In the genomic region with DNA sequence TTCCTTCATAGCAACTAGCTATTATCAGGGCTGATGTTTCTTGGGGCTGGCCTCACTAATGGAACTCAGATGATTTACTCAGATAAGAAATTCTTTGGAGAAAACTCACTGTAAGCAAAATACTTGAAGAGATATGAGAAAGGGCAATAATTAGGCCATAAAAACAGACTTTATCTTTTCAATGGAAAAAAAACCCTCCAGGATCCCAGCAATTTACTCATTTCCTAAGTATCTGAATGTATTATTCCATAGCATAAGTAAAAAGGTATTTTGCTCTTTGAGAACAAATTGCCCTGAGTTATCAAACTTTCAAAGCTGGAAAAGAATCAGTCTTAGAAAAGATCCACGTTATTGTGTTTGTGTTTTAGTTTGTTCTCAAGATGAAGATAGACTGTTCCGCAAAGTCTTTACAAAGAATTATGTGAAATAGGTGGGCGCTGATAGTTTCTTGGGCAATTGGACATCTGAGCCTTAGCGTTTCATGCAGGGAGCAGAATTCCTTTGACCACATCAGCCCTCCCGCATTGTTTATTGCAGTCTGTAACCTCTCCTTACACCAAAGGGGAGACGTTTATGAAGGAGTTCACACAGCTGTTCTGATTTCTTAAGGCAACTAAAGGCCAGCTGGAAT, we compare ENCODE assay signal across 16 cellular contexts. TPM values are rescaled to one million over a fixed set of nuclear protein-coding genes. Genes with fewer than 3 reads are reported as not detected.
DNase-seq lines count a peak whose midpoint lies in the region; ATAC-seq and TF ChIP-seq lines count a peak whose summit lies in the region.
"Had no signal": no experiment of that assay in that cellular context is flagged by ENCODE, and none has a peak within 500 bp of the region (broad histone marks: within the 10 kb centered on the region; RNA-seq: fewer than 3 reads in every experiment).

No MANE protein-coding gene starts in this region.

- H3K27ac ChIP-seq in AG04450 (ENCODE audit: low read depth, low read length) (no peak overlapping the region), neutrophil (peak overlapping the region; percentile 9)
- H3K27ac ChIP-seq: colonic mucosa had no signal

- no peak for ATAC-seq in GM18505 (IDR thresholded peaks at IDR 0.05; ENCODE audit: unreplicated experiment)
- ATAC-seq: natural killer cell treated with Interleukin-12 subunit alpha and Interleukin-12 subunit beta and Interleukin-15 and Interleukin-18, amount 100 ng/mL, for 72 hours had no signal

- H3K4me1 ChIP-seq in neutrophil (ENCODE audit: control insufficient read depth in 1 of 2, insufficient read depth in 1 of 2, low read depth in 1 of 2, low read length in 1 of 2) = no peaks in the 10 kb centered on the region
- H3K4me1 ChIP-seq: colonic mucosa had no signal

- H3K27me3 ChIP-seq in AG04450 (ENCODE audit: control insufficient read depth, insufficient read depth, low read length) (no peaks in the 10 kb centered on the region), neutrophil (no peaks in the 10 kb centered on the region)
- H3K27me3 ChIP-seq: colonic mucosa had no signal

- H3K9me3 ChIP-seq in AG04450 (ENCODE audit: control insufficient read depth, insufficient read depth, low read length) = no peaks in the 10 kb centered on the region
- H3K9me3 ChIP-seq in neutrophil = no peaks in the 10 kb centered on the region
- H3K9me3 ChIP-seq: colonic mucosa had no signal

- H3K36me3 ChIP-seq in neutrophil = peaks cover 41% of the 10 kb centered on the region
- H3K36me3 ChIP-seq: colonic mucosa had no signal

- CTCF ChIA-PET in AG04450 (lab: Charles Lee) = interaction anchor here (2.0 kb wide), 1 partner anchor 468 kb away, joined by 5 read pairs; no protein-coding TSS in a partner anchor

- no peak for TF ChIP-seq POLR2A in GM18505 (IDR thresholded peaks at IDR 0.05; ENCODE audit: borderline replicate concordance, extremely low read depth, insufficient read depth, insufficient read length)

- no peak for TF ChIP-seq CTCF in AG04450 (IDR thresholded peaks at IDR 0.05; ENCODE audit: low read depth, low read length)
- no peak for TF ChIP-seq CTCF in fibroblast of mammary gland (conservative IDR thresholded peaks at IDR 0.05; ENCODE audit: control insufficient read depth, insufficient read depth, low read depth, low read length)
- TF ChIP-seq CTCF in neutrophil (IDR thresholded peaks at IDR 0.05) = no peak

- H3K4me3 ChIP-seq in AG04450 (ENCODE audit: low read depth, low read length) (no peak overlapping the region), fibroblast of mammary gland (ENCODE audit: control insufficient read depth, low read depth, low read length) (no peak overlapping the region), neutrophil (ENCODE audit: low read depth in 1 of 2, low read length in 1 of 2) (no peak overlapping the region)
- H3K4me3 ChIP-seq: colonic mucosa had no signal

- POLR2A ChIA-PET in AG04450 (lab: Yijun Ruan, JAX) = interaction anchor here (1.0 to 1.3 kb wide), 2 partner anchors 29 to 172 kb away, joined by 3 read pairs; no protein-coding TSS in a partner anchor

- DNase-seq in AG04450 (ENCODE audit: low read depth, low spot score) (peak; percentile 79), M059J (ENCODE audit: low read depth) (peak; percentile 79), fibroblast of mammary gland (ENCODE audit: low read depth) (peak; percentile 91), NCI-H748 treated with DMSO at 0.1 percent for 48 hours (lab: John Stamatoyannopoulos, UW) (no peak), cortex of kidney (lab: John Stamatoyannopoulos, UW) (no peak)
- no peak for DNase-seq in activated naive CD4-positive, alpha-beta T cell treated with anti-CD3 and anti-CD28 coated beads, Interleukin-2, amount 50 U/mL, for 16 hours
- DNase-seq: activated CD4-positive, CD25-positive, alpha-beta regulatory T cell; activated naive CD4-positive, alpha-beta T cell treated with anti-CD3 and anti-CD28 coated beads, Interleukin-2, amount 10 ng/mL, durations not matched to agents 7 days and 5 days; colonic mucosa; left cardiac atrium; NCI-H2029; stimulated activated CD8-positive, alpha-beta memory T cell treated with anti-CD3 and anti-CD28 coated beads, Interleukin-4, amount 100 ng/mL, for 48 hours had no signal

RNA-seq across cellular contexts. Expression of a gene that starts 29.1 kb away (rescaled TPM):
- not detected in 2 replicates for polyA plus RNA-seq in AG04450 (2011; rRNA removed)
- polyA minus RNA-seq in AG04450 (2011; rRNA and poly(A)+ RNA removed) = not detected in 2 replicates
- not detected in 2 replicates for total RNA-seq in M059J (2014; rRNA removed; shearing (Covaris generic))
- total RNA-seq: colonic mucosa; left cardiac atrium; natural killer cell treated with Interleukin-12 subunit alpha and Interleukin-12 subunit beta and Interleukin-15 and Interleukin-18, amount 100 ng/mL, for 72 hours; ureter had no signal

Comparison
In these comparisons a context has a peak if more than half of its experiments do, and no peak if none do; other contexts are left out.
1. DNase-seq: peak in AG04450 (single experiment), M059J (single experiment) and fibroblast of mammary gland (single experiment); none in NCI-H748 treated with DMSO at 0.1 percent for 48 hours (single experiment), activated naive CD4-positive, alpha-beta T cell treated with anti-CD3 and anti-CD28 coated beads, Interleukin-2, amount 50 U/mL, for 16 hours (single experiment) and cortex of kidney (single experiment).